ENCODE assay signal across 2 cellular contexts in the genomic region with DNA sequence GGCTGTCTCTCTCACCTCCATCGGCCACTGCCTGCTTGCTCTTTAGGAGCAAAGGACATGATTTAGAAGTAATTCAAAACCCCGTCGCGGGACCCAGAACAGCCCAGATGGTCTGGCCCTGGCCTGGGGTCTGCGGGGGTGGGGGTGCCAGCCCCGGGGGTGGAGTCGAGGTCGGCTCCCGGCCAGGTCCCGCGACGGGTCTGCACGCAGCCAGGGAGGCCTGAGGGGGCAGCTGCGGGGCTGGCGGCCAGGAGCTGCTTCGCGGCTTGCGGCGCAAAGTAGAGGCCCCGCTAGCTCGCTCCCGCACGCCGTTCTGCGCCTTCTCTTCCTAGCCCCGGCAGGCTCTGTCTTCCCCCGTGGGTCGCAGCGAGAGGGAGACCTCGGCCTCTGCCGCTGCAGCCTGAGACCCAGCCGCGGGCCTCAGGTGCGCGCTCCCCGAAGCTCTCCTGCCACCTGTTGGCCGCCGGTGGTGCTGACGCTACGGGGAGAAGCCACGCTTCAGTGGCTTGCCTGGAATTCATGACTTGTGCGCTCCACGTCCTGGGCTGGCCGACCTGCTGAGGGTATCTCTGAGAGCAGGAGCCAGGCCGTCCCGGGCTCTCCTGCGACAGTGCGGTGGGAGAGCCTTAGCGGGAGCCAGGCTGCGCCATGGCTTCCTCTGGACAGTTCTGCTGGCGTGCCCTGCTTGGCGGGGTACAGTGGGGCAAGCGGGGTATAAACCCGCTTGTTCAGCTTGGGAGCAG.
TF ChIP-seq lines count a peak whose summit lies in the region.

No MANE protein-coding gene starts in this region.

TF ChIP-seq in HEK293, 187 proteins besides CTCF, POLR2A, EP300 and RAD21 (continued from another document and continues in another):
- TF ChIP-seq, protein P1, sequence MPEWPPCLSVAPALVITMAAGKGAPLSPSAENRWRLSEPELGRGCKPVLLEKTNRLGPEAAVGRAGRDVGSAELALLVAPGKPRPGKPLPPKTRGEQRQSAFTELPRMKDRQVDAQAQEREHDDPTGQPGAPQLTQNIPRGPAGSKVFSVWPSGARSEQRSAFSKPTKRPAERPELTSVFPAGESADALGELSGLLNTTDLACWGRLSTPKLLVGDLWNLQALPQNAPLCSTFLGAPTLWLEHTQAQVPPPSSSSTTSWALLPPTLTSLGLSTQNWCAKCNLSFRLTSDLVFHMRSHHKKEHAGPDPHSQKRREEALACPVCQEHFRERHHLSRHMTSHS (tag by site-specific recombination; IDR thresholded peaks at IDR 0.05), result no peak
- TF ChIP-seq ZNF792 (tag by site-specific recombination; IDR thresholded peaks at IDR 0.05) (no peak), ZNF174 (tag by site-specific recombination; IDR thresholded peaks at IDR 0.05) (no peak), ZSCAN30 (tag by site-specific recombination; IDR thresholded peaks at IDR 0.05) (peak; percentile 97), BCL11A (tag by site-specific recombination; IDR thresholded peaks at IDR 0.05; ENCODE audit: low read depth) (no peak), SP2 (tag by site-specific recombination; IDR thresholded peaks at IDR 0.05) (no peak), ZNF629 (tag by site-specific recombination; IDR thresholded peaks at IDR 0.05) (peak; percentile 41), ZFP41 (tag by site-specific recombination; IDR thresholded peaks at IDR 0.05; ENCODE audit: borderline replicate concordance) (no peak), ZNF391 (tag by site-specific recombination; IDR thresholded peaks at IDR 0.05; ENCODE audit: borderline replicate concordance, low read depth) (peak; percentile 59; the same call in 1 of the 2 replicates), ZNF785 (tag by site-specific recombination; IDR thresholded peaks at IDR 0.05) (no peak), MZF1 (tag by site-specific recombination; IDR thresholded peaks at IDR 0.05; ENCODE audit: borderline replicate concordance) (no peak), SALL2 (tag by site-specific recombination; IDR thresholded peaks at IDR 0.05; ENCODE audit: borderline replicate concordance) (no peak), ZBTB17 (tag by site-specific recombination; IDR thresholded peaks at IDR 0.05) (peak; percentile 93), OVOL3 (tag by site-specific recombination; IDR thresholded peaks at IDR 0.05) (no peak), ZNF747 (tag by site-specific recombination; IDR thresholded peaks at IDR 0.05) (no peak), ZNF610 (tag by site-specific recombination; IDR thresholded peaks at IDR 0.05; ENCODE audit: borderline replicate concordance) (0 out of 2 replicates have a peak, but pooled peaks have one; percentile 32)
- TF ChIP-seq, protein P2, sequence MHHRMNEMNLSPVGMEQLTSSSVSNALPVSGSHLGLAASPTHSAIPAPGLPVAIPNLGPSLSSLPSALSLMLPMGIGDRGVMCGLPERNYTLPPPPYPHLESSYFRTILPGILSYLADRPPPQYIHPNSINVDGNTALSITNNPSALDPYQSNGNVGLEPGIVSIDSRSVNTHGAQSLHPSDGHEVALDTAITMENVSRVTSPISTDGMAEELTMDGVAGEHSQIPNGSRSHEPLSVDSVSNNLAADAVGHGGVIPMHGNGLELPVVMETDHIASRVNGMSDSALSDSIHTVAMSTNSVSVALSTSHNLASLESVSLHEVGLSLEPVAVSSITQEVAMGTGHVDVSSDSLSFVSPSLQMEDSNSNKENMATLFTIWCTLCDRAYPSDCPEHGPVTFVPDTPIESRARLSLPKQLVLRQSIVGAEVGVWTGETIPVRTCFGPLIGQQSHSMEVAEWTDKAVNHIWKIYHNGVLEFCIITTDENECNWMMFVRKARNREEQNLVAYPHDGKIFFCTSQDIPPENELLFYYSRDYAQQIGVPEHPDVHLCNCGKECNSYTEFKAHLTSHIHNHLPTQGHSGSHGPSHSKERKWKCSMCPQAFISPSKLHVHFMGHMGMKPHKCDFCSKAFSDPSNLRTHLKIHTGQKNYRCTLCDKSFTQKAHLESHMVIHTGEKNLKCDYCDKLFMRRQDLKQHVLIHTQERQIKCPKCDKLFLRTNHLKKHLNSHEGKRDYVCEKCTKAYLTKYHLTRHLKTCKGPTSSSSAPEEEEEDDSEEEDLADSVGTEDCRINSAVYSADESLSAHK (tag by site-specific recombination; IDR thresholded peaks at IDR 0.05), result 0 out of 2 replicates have a peak, but pooled peaks have one; percentile 13
- TF ChIP-seq, protein P3, sequence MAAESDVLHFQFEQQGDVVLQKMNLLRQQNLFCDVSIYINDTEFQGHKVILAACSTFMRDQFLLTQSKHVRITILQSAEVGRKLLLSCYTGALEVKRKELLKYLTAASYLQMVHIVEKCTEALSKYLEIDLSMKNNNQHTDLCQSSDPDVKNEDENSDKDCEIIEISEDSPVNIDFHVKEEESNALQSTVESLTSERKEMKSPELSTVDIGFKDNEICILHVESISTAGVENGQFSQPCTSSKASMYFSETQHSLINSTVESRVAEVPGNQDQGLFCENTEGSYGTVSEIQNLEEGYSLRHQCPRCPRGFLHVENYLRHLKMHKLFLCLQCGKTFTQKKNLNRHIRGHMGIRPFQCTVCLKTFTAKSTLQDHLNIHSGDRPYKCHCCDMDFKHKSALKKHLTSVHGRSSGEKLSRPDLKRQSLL (tag by site-specific recombination; IDR thresholded peaks at IDR 0.05), result peak; percentile 36; the same call in 1 of the 2 replicates
- TF ChIP-seq, protein P4, sequence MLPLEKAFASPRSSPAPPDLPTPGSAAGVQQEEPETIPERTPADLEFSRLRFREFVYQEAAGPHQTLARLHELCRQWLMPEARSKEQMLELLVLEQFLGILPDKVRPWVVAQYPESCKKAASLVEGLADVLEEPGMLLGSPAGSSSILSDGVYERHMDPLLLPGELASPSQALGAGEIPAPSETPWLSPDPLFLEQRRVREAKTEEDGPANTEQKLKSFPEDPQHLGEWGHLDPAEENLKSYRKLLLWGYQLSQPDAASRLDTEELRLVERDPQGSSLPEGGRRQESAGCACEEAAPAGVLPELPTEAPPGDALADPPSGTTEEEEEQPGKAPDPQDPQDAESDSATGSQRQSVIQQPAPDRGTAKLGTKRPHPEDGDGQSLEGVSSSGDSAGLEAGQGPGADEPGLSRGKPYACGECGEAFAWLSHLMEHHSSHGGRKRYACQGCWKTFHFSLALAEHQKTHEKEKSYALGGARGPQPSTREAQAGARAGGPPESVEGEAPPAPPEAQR (tag by site-specific recombination; IDR thresholded peaks at IDR 0.05), result no peak
- TF ChIP-seq, protein P5, sequence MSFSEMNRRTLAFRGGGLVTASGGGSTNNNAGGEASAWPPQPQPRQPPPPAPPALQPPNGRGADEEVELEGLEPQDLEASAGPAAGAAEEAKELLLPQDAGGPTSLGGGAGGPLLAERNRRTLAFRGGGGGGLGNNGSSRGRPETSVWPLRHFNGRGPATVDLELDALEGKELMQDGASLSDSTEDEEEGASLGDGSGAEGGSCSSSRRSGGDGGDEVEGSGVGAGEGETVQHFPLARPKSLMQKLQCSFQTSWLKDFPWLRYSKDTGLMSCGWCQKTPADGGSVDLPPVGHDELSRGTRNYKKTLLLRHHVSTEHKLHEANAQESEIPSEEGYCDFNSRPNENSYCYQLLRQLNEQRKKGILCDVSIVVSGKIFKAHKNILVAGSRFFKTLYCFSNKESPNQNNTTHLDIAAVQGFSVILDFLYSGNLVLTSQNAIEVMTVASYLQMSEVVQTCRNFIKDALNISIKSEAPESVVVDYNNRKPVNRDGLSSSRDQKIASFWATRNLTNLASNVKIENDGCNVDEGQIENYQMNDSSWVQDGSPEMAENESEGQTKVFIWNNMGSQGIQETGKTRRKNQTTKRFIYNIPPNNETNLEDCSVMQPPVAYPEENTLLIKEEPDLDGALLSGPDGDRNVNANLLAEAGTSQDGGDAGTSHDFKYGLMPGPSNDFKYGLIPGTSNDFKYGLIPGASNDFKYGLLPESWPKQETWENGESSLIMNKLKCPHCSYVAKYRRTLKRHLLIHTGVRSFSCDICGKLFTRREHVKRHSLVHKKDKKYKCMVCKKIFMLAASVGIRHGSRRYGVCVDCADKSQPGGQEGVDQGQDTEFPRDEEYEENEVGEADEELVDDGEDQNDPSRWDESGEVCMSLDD (tag by site-specific recombination; IDR thresholded peaks at IDR 0.05), result peak; percentile 69; the same call in 1 of the 2 replicates

TF ChIP-seq in K562, 482 proteins besides CTCF, POLR2A, EP300 and RAD21 (continued from another document and continues in another):
- TF ChIP-seq, protein P6, sequence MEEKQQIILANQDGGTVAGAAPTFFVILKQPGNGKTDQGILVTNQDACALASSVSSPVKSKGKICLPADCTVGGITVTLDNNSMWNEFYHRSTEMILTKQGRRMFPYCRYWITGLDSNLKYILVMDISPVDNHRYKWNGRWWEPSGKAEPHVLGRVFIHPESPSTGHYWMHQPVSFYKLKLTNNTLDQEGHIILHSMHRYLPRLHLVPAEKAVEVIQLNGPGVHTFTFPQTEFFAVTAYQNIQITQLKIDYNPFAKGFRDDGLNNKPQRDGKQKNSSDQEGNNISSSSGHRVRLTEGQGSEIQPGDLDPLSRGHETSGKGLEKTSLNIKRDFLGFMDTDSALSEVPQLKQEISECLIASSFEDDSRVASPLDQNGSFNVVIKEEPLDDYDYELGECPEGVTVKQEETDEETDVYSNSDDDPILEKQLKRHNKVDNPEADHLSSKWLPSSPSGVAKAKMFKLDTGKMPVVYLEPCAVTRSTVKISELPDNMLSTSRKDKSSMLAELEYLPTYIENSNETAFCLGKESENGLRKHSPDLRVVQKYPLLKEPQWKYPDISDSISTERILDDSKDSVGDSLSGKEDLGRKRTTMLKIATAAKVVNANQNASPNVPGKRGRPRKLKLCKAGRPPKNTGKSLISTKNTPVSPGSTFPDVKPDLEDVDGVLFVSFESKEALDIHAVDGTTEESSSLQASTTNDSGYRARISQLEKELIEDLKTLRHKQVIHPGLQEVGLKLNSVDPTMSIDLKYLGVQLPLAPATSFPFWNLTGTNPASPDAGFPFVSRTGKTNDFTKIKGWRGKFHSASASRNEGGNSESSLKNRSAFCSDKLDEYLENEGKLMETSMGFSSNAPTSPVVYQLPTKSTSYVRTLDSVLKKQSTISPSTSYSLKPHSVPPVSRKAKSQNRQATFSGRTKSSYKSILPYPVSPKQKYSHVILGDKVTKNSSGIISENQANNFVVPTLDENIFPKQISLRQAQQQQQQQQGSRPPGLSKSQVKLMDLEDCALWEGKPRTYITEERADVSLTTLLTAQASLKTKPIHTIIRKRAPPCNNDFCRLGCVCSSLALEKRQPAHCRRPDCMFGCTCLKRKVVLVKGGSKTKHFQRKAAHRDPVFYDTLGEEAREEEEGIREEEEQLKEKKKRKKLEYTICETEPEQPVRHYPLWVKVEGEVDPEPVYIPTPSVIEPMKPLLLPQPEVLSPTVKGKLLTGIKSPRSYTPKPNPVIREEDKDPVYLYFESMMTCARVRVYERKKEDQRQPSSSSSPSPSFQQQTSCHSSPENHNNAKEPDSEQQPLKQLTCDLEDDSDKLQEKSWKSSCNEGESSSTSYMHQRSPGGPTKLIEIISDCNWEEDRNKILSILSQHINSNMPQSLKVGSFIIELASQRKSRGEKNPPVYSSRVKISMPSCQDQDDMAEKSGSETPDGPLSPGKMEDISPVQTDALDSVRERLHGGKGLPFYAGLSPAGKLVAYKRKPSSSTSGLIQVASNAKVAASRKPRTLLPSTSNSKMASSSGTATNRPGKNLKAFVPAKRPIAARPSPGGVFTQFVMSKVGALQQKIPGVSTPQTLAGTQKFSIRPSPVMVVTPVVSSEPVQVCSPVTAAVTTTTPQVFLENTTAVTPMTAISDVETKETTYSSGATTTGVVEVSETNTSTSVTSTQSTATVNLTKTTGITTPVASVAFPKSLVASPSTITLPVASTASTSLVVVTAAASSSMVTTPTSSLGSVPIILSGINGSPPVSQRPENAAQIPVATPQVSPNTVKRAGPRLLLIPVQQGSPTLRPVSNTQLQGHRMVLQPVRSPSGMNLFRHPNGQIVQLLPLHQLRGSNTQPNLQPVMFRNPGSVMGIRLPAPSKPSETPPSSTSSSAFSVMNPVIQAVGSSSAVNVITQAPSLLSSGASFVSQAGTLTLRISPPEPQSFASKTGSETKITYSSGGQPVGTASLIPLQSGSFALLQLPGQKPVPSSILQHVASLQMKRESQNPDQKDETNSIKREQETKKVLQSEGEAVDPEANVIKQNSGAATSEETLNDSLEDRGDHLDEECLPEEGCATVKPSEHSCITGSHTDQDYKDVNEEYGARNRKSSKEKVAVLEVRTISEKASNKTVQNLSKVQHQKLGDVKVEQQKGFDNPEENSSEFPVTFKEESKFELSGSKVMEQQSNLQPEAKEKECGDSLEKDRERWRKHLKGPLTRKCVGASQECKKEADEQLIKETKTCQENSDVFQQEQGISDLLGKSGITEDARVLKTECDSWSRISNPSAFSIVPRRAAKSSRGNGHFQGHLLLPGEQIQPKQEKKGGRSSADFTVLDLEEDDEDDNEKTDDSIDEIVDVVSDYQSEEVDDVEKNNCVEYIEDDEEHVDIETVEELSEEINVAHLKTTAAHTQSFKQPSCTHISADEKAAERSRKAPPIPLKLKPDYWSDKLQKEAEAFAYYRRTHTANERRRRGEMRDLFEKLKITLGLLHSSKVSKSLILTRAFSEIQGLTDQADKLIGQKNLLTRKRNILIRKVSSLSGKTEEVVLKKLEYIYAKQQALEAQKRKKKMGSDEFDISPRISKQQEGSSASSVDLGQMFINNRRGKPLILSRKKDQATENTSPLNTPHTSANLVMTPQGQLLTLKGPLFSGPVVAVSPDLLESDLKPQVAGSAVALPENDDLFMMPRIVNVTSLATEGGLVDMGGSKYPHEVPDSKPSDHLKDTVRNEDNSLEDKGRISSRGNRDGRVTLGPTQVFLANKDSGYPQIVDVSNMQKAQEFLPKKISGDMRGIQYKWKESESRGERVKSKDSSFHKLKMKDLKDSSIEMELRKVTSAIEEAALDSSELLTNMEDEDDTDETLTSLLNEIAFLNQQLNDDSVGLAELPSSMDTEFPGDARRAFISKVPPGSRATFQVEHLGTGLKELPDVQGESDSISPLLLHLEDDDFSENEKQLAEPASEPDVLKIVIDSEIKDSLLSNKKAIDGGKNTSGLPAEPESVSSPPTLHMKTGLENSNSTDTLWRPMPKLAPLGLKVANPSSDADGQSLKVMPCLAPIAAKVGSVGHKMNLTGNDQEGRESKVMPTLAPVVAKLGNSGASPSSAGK (IDR thresholded peaks at IDR 0.05), result 0 out of 2 replicates have a peak, but pooled peaks have one; percentile 15
- TF ChIP-seq SMC3 (conservative IDR thresholded peaks at IDR 0.05; ENCODE audit: insufficient read depth, low read depth, low read length), result peak; percentile 82
- TF ChIP-seq, protein P7, sequence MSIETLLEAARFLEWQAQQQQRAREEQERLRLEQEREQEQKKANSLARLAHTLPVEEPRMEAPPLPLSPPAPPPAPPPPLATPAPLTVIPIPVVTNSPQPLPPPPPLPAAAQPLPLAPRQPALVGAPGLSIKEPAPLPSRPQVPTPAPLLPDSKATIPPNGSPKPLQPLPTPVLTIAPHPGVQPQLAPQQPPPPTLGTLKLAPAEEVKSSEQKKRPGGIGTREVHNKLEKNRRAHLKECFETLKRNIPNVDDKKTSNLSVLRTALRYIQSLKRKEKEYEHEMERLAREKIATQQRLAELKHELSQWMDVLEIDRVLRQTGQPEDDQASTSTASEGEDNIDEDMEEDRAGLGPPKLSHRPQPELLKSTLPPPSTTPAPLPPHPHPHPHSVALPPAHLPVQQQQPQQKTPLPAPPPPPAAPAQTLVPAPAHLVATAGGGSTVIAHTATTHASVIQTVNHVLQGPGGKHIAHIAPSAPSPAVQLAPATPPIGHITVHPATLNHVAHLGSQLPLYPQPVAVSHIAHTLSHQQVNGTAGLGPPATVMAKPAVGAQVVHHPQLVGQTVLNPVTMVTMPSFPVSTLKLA (conservative IDR thresholded peaks at IDR 0.05), result peak in 1 of 2 experiments; percentile 48; a peak in 1 of 4 replicates
- no peak for TF ChIP-seq ZFPM2 (CRISPR knock-in tag; IDR thresholded peaks at IDR 0.05)
- peak; percentile 54 for TF ChIP-seq PCBP1 (IDR thresholded peaks at IDR 0.05; ENCODE audit: low read depth, low read length, poor library complexity, severe bottlenecking)
- peak; percentile 83 for TF ChIP-seq CREM (IDR thresholded peaks at IDR 0.05; ENCODE audit: low read depth)
- TF ChIP-seq RBBP5 (IDR thresholded peaks at IDR 0.05; ENCODE audit: borderline replicate concordance, insufficient read depth, low read length, poor library complexity, severe bottlenecking), result peak; percentile 91
- peak; percentile 49 for TF ChIP-seq TBP (optimal IDR thresholded peaks at IDR 0.05; ENCODE audit: low read depth, low read length)
- peak in 1 of 2 experiments; percentile 81; a peak in 2 of 4 replicates for TF ChIP-seq MAZ (CRISPR knock-in tag; conservative IDR thresholded peaks at IDR 0.05 in 1 of 2, IDR thresholded peaks at IDR 0.05 in 1 of 2)
